ENCODE assay signal across 8 cellular contexts in the genomic region with DNA sequence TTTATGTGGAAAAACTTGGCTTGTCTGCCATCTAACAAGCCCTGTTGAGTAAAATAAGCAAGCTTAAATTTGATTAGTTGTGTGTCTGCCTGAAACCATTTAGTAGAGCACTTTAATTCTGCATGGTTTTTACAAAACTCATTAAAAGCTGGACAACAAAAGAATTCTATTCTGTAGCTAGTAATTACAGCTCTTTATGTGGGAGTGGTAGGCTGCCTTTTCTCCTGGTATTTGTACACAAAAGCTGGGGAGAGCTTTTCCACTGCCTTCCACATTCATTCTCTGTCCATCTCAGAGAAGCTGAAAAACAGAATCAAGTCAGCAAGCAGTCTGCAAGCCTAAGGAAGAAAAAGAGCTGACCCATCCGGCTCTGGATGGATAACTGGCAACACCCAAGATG. TPM values are rescaled to one million over a fixed set of nuclear protein-coding genes. Genes with fewer than 3 reads are reported as not detected.
DNase-seq lines count a peak whose midpoint lies in the region; ATAC-seq lines count a peak whose summit lies in the region.

No MANE protein-coding gene starts in this region.

- no peak overlapping the region for H3K27ac Mint-ChIP-seq in activated CD4-positive, alpha-beta memory T cell treated with anti-CD3 and anti-CD28 coated beads, Interleukin-2, amount 10 ng/mL, durations not matched to agents 7 days and 5 days

- DNase-seq in DMS79 treated with DMSO at 0.1 percent for 48 hours (lab: John Stamatoyannopoulos, UW) (peak; percentile 25), DMS79 (lab: John Stamatoyannopoulos, UW) (no peak), NCI-H2029 (lab: John Stamatoyannopoulos, UW) (no peak), GM19240 (ENCODE audit: insufficient read length, low spot score) (no peak)
- DNase-seq in activated CD4-positive, alpha-beta memory T cell treated with anti-CD3 and anti-CD28 coated beads, Interleukin-2, amount 10 ng/mL, durations not matched to agents 7 days and 5 days = no peak

- peaks cover 0 to 40% (median 24%) of the 10 kb centered on the region in 5 donors for H3K4me1 ChIP-seq in subcutaneous abdominal adipose tissue (ENCODE audit: control insufficient read depth in 5 of 5, insufficient read depth in 5 of 5, low read length in 5 of 5)

- H3K4me1 Mint-ChIP-seq in activated CD4-positive, alpha-beta memory T cell treated with anti-CD3 and anti-CD28 coated beads, Interleukin-2, amount 10 ng/mL, durations not matched to agents 7 days and 5 days = peaks cover 28% of the 10 kb centered on the region

- ATAC-seq in HG03469 (IDR thresholded peaks at IDR 0.05; ENCODE audit: unreplicated experiment) = no peak

- H3K4me3 ChIP-seq in iPS-11a (ENCODE audit: low read depth, low read length) (peak overlapping the region; percentile 73), subcutaneous abdominal adipose tissue (ENCODE audit: low read depth in 1 of 5, low read length in 5 of 5) (peak overlapping the region; percentile 52 to 85 (median 71))

- H3K9me3 Mint-ChIP-seq in activated CD4-positive, alpha-beta memory T cell treated with anti-CD3 and anti-CD28 coated beads, Interleukin-2, amount 10 ng/mL, durations not matched to agents 7 days and 5 days = no peaks in the 10 kb centered on the region

- peaks cover 26% of the 10 kb centered on the region for H3K36me3 Mint-ChIP-seq in activated CD4-positive, alpha-beta memory T cell treated with anti-CD3 and anti-CD28 coated beads, Interleukin-2, amount 10 ng/mL, durations not matched to agents 7 days and 5 days (ENCODE audit: low read depth)

- H3K36me3 ChIP-seq in subcutaneous abdominal adipose tissue (ENCODE audit: control insufficient read depth in 5 of 5, insufficient read depth in 5 of 5, low read length in 5 of 5) = peaks cover 0 to 23% (median 12%) of the 10 kb centered on the region in 5 donors

- H3K27me3 Mint-ChIP-seq in activated CD4-positive, alpha-beta memory T cell treated with anti-CD3 and anti-CD28 coated beads, Interleukin-2, amount 10 ng/mL, durations not matched to agents 7 days and 5 days = peaks cover 10% of the 10 kb centered on the region

- POLR2A ChIA-PET in activated CD4-positive, alpha-beta memory T cell treated with anti-CD3 and anti-CD28 coated beads, Interleukin-2, amount 10 ng/mL, durations not matched to agents 7 days and 5 days (lab: Charles Lee) = interaction anchor here (0.8 to 1.8 kb wide), 4 partner anchors 38 to 541 kb away, joined by 4 to 6 read pairs (median 4); partner anchors contain the start of genes BRWD1 and HMGN1

- peak overlapping the region in 4 of 5 donors; percentile 12 to 92 (median 86) for H3K9ac ChIP-seq in subcutaneous abdominal adipose tissue (ENCODE audit: low read length in 5 of 5)

- H3K27me3 ChIP-seq in subcutaneous abdominal adipose tissue (ENCODE audit: control insufficient read depth in 5 of 5, insufficient read depth in 4 of 5, low read length in 5 of 5) = no peaks in the 10 kb centered on the region

- CTCF ChIA-PET in activated CD4-positive, alpha-beta memory T cell treated with anti-CD3 and anti-CD28 coated beads, Interleukin-2, amount 10 ng/mL, durations not matched to agents 7 days and 5 days (lab: Charles Lee) = interaction anchor here (0.6 to 0.9 kb wide), 6 partner anchors 10 to 412 kb away, joined by 3 to 4 read pairs (median 3); no protein-coding TSS in a partner anchor

- H3K4me3 Mint-ChIP-seq in activated CD4-positive, alpha-beta memory T cell treated with anti-CD3 and anti-CD28 coated beads, Interleukin-2, amount 10 ng/mL, durations not matched to agents 7 days and 5 days = peak overlapping the region; percentile 81

- H3K27ac ChIP-seq in subcutaneous abdominal adipose tissue (ENCODE audit: low read depth, low read length) = peak overlapping the region; percentile 81

- no peaks in the 10 kb centered on the region for H3K9me3 ChIP-seq in subcutaneous abdominal adipose tissue (ENCODE audit: control insufficient read depth in 5 of 5, low read length in 5 of 5)

RNA-seq across cellular contexts. Expression of gene ETS2, which starts 1.8 kb away (rescaled TPM):
- 10 to 100 TPM; 11.4 to 11.5 TPM for total RNA-seq in activated CD4-positive, alpha-beta memory T cell treated with anti-CD3 and anti-CD28 coated beads, Interleukin-2, amount 10 ng/mL, durations not matched to agents 7 days and 5 days
